15 cellular contexts compared by ENCODE assay signal in the genomic region with DNA sequence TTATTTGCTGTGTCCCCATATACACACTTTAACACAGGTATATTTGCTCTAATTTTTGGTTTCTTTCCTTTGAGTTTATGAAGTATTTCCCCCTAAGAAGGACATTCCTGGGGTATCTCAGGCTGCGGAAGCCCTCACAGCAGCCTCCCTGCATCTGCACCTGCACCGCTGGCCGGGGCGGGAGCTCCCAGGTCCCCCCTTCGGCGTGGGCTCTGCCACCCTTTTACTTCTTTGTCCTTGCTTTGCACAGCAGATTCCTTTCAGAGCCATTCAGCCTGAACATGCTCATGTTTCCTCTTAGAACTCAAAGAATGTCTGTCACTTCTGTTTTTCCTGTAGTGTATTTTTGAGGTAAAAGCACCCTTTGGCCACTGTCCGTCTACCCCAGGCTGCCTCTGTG.
DNase-seq lines count a peak whose midpoint lies in the region; ATAC-seq and TF ChIP-seq lines count a peak whose summit lies in the region.
"Had no signal": no experiment of that assay in that cellular context is flagged by ENCODE, and none has a peak within 500 bp of the region (broad histone marks: within the 10 kb centered on the region; RNA-seq: fewer than 3 reads in every experiment).

No MANE protein-coding gene starts in this region.

- H4K12ac ChIP-seq in trophoblast cell (ENCODE audit: low read depth, low read length): no peak overlapping the region

- H3K9me3 ChIP-seq in H9 (ENCODE audit: control insufficient read depth, low read depth, low read length): no peaks in the 10 kb centered on the region
- no peaks in the 10 kb centered on the region for H3K9me3 ChIP-seq in trophoblast cell (ENCODE audit: insufficient read depth, low read depth, low read length)

- H2BK5ac ChIP-seq in H9 (ENCODE audit: insufficient read length, low read length): no peak overlapping the region
- no peak overlapping the region for H2BK5ac ChIP-seq in trophoblast cell (ENCODE audit: low read depth, low read length, poor library complexity)

- no peak overlapping the region for H3T11ph ChIP-seq in H9 (ENCODE audit: low read length)

- H3K9me3 Mint-ChIP-seq in GM23338 (no peaks in the 10 kb centered on the region), H9 (no peaks in the 10 kb centered on the region), neural crest cell (no peaks in the 10 kb centered on the region)
- H3K9me3 Mint-ChIP-seq: CD4-positive, alpha-beta memory T cell had no signal

- no peak for TF ChIP-seq CTCF in GM23338 (conservative IDR thresholded peaks at IDR 0.05; ENCODE audit: low read depth in 2 of 2)
- no peak for TF ChIP-seq CTCF in H9 (conservative IDR thresholded peaks at IDR 0.05)
- no peak for TF ChIP-seq CTCF in neural crest cell (conservative IDR thresholded peaks at IDR 0.05)

- no peak overlapping the region for H3K27ac ChIP-seq in GM23338 (ENCODE audit: low read depth)
- no peak overlapping the region for H3K27ac ChIP-seq in H9 (ENCODE audit: insufficient read length, low read depth, low read length)
- no peak overlapping the region for H3K27ac ChIP-seq in trophoblast cell (ENCODE audit: low read depth, low read length)

- H3K79me2 ChIP-seq in GM23338 (replicated peaks; ENCODE audit: insufficient read depth) (no peaks in the 10 kb centered on the region), H9 (ENCODE audit: insufficient read depth, low read length) (no peaks in the 10 kb centered on the region), trophoblast cell (ENCODE audit: control insufficient read depth, insufficient read depth, low read length, poor library complexity) (no peaks in the 10 kb centered on the region)

- H3K79me1 ChIP-seq in H9 (ENCODE audit: insufficient read depth, low read depth, low read length, poor library complexity, severe bottlenecking): no peaks in the 10 kb centered on the region
- no peaks in the 10 kb centered on the region for H3K79me1 ChIP-seq in trophoblast cell (ENCODE audit: low read length)

- no peaks in the 10 kb centered on the region for H3K36me3 ChIP-seq in GM23338 (ENCODE audit: insufficient read depth)
- no peaks in the 10 kb centered on the region for H3K36me3 ChIP-seq in trophoblast cell (ENCODE audit: control insufficient read depth in 1 of 2, insufficient read depth in 2 of 2, low read length in 2 of 2)

- peaks cover 2% of the 10 kb centered on the region for H3K27me3 Mint-ChIP-seq in GM23338 (ENCODE audit: insufficient read depth, low read depth, poor library complexity)
- no peaks in the 10 kb centered on the region; the same call in 1 of the 2 replicates for H3K27me3 Mint-ChIP-seq in H9 (ENCODE audit: low read depth)
- H3K27me3 Mint-ChIP-seq in neural crest cell (ENCODE audit: low read depth): no peaks in the 10 kb centered on the region
- H3K27me3 Mint-ChIP-seq: CD4-positive, alpha-beta memory T cell had no signal

- H3K27ac Mint-ChIP-seq in GM23338 (no peak overlapping the region), H9 (peak overlapping the region in 2 of 3 experiments; percentile 28 to 50; a peak in 2 of 7 replicates), neural crest cell (ENCODE audit: unreplicated experiment) (peak overlapping the region; percentile 95)
- H3K27ac Mint-ChIP-seq: CD4-positive, alpha-beta memory T cell had no signal

- peaks cover 8% of the 10 kb centered on the region for H3K4me1 Mint-ChIP-seq in GM23338
- H3K4me1 Mint-ChIP-seq in H9: 0 out of 4 replicates have a peak, but pooled peaks cover 0 to 2% of the 10 kb centered on the region in 2 experiments
- peaks cover 18% of the 10 kb centered on the region for H3K4me1 Mint-ChIP-seq in neural crest cell

- H2BK12ac ChIP-seq in H9 (ENCODE audit: insufficient read length, low read depth, low read length) (no peak overlapping the region), trophoblast cell (ENCODE audit: low read length) (no peak overlapping the region)

- DNase-seq in GM23338 (ENCODE audit: low spot score) (no peak), H9 (no peak), neural crest cell (ENCODE audit: low read depth, low spot score) (no peak), amygdala (lab: John Stamatoyannopoulos, UW) (no peak), trophoblast cell (no peak)
- DNase-seq in stimulated activated CD4-positive, alpha-beta T cell treated with anti-CD3 and anti-CD28 coated beads, Interleukin-4, amount 100 ng/mL, for 4 hours: no peak
- DNase-seq: C1 segment of cervical spinal cord; Calu3; CD4-positive, alpha-beta memory T cell; COR-L47; DMS53; DMS79 treated with DMSO at 0.1 percent for 48 hours; GF-D8; H7 had no signal

- H3K4ac ChIP-seq in H9 (ENCODE audit: low read depth, low read length): no peak overlapping the region
- H3K4ac ChIP-seq in trophoblast cell (ENCODE audit: low read depth, low read length): no peak overlapping the region

- H3K9ac ChIP-seq in H9 (ENCODE audit: extremely low read depth, insufficient read length, low read length) (no peak overlapping the region), trophoblast cell (ENCODE audit: low read length) (no peak overlapping the region)

- H3K4me1 ChIP-seq in GM23338 (ENCODE audit: insufficient read depth) (no peaks in the 10 kb centered on the region), H9 (ENCODE audit: insufficient read depth, low read length) (no peaks in the 10 kb centered on the region), trophoblast cell (ENCODE audit: control insufficient read depth in 1 of 2, insufficient read depth in 2 of 2, low read length in 2 of 2) (peaks cover 2% of the 10 kb centered on the region in 2 experiments)

- H3K4me3 ChIP-seq in GM23338 (no peak overlapping the region), trophoblast cell (ENCODE audit: low read depth, low read length) (no peak overlapping the region)

- no peak overlapping the region for H2BK20ac ChIP-seq in H9 (ENCODE audit: low read depth, low read length, poor library complexity, severe bottlenecking)

- H2AK5ac ChIP-seq in H9 (ENCODE audit: insufficient read length, low read length) (no peak overlapping the region), trophoblast cell (ENCODE audit: low read length) (no peak overlapping the region)

- no peak overlapping the region for H2BK15ac ChIP-seq in H9 (ENCODE audit: low read depth, low read length)

- no peaks in the 10 kb centered on the region for H3K27me3 ChIP-seq in GM23338 (ENCODE audit: insufficient read depth)
- no peaks in the 10 kb centered on the region for H3K27me3 ChIP-seq in H9 (ENCODE audit: insufficient read depth, low read length)
- H3K27me3 ChIP-seq in trophoblast cell (ENCODE audit: insufficient read depth, low read length): no peaks in the 10 kb centered on the region

- H4K91ac ChIP-seq in H9 (ENCODE audit: insufficient read length, low read depth, low read length) (no peak overlapping the region), trophoblast cell (ENCODE audit: low read depth, low read length) (no peak overlapping the region)

- H2AFZ ChIP-seq in GM23338 (no peak overlapping the region), H9 (ENCODE audit: low read length) (no peak overlapping the region), trophoblast cell (ENCODE audit: insufficient read depth, low read length, poor library complexity) (no peak overlapping the region)

- H4K8ac ChIP-seq in H9 (replicated peaks; ENCODE audit: insufficient read length, low read depth, low read length) (no peak overlapping the region), trophoblast cell (ENCODE audit: low read depth, low read length) (no peak overlapping the region)

- H3K4me2 ChIP-seq in GM23338: no peak overlapping the region
- no peak overlapping the region for H3K4me2 ChIP-seq in H9 (ENCODE audit: insufficient read depth, insufficient read length, low read length)
- no peak overlapping the region for H3K4me2 ChIP-seq in trophoblast cell (ENCODE audit: low read length)

- H3K18ac ChIP-seq in H9 (ENCODE audit: insufficient read length, low read depth, low read length) (no peak overlapping the region), trophoblast cell (ENCODE audit: low read length) (no peak overlapping the region)

- H3K4me3 Mint-ChIP-seq in GM23338: no peak overlapping the region
- no peak overlapping the region for H3K4me3 Mint-ChIP-seq in H9
- H3K4me3 Mint-ChIP-seq in neural crest cell: no peak overlapping the region
- H3K4me3 Mint-ChIP-seq: CD4-positive, alpha-beta memory T cell had no signal

- H3K9me2 ChIP-seq in GM23338 (ENCODE audit: insufficient read depth): no peaks in the 10 kb centered on the region

- peak; percentile 25; the same call in 1 of the 3 replicates for ATAC-seq in GM23338
- ATAC-seq: HCT116 had no signal

- peaks cover 23% of the 10 kb centered on the region for H3K36me3 Mint-ChIP-seq in GM23338 (ENCODE audit: low read depth)
- peaks cover 14 to 35% (median 30%) of the 10 kb centered on the region in 3 experiments for H3K36me3 Mint-ChIP-seq in H9 (ENCODE audit: insufficient read depth in 1 of 3, low read depth in 3 of 3)
- H3K36me3 Mint-ChIP-seq in neural crest cell (ENCODE audit: low read depth): no peaks in the 10 kb centered on the region
- H3K36me3 Mint-ChIP-seq: CD4-positive, alpha-beta memory T cell had no signal

- H3K23ac ChIP-seq in H9 (ENCODE audit: insufficient read length, low read depth, low read length): no peak overlapping the region
- H3K23ac ChIP-seq in trophoblast cell (ENCODE audit: low read length): no peak overlapping the region

- no CpG with 5 or more reads among the region's 7 CpGs for WGBS in H9 (ENCODE audit: extremely low coverage, insufficient read length, low lambda C conversion rate)
- WGBS in trophoblast cell (ENCODE audit: extremely low coverage, insufficient coverage, insufficient read length): no CpG with 5 or more reads among the region's 7 CpGs

- H3K14ac ChIP-seq in H9 (ENCODE audit: insufficient read depth, low read length): no peak overlapping the region
- H3K14ac ChIP-seq in trophoblast cell (ENCODE audit: low read length): no peak overlapping the region

- no peak overlapping the region for H3K56ac ChIP-seq in H9 (ENCODE audit: insufficient read length, low read depth, low read length)

- H4K5ac ChIP-seq in H9 (ENCODE audit: insufficient read length, low read depth, low read length): no peak overlapping the region

- H4K20me1 ChIP-seq in GM23338 (replicated peaks; ENCODE audit: insufficient read depth) (peaks cover 6% of the 10 kb centered on the region), H9 (ENCODE audit: control insufficient read depth, insufficient read depth, insufficient read length) (no peaks in the 10 kb centered on the region)

- H2BK120ac ChIP-seq in H9 (ENCODE audit: low read depth, low read length, poor library complexity, severe bottlenecking) (no peak overlapping the region), trophoblast cell (ENCODE audit: insufficient read depth, low read length, poor library complexity) (no peak overlapping the region)

- H3K23me2 ChIP-seq in H9 (ENCODE audit: insufficient read length, low read depth, low read length, poor library complexity, severe bottlenecking): no peaks in the 10 kb centered on the region

- H3F3A ChIP-seq in GM23338 (replicated peaks; ENCODE audit: low read depth): 0 out of 2 replicates have a peak, but pooled peaks cover 4% of the 10 kb centered on the region
